In the genomic region with DNA sequence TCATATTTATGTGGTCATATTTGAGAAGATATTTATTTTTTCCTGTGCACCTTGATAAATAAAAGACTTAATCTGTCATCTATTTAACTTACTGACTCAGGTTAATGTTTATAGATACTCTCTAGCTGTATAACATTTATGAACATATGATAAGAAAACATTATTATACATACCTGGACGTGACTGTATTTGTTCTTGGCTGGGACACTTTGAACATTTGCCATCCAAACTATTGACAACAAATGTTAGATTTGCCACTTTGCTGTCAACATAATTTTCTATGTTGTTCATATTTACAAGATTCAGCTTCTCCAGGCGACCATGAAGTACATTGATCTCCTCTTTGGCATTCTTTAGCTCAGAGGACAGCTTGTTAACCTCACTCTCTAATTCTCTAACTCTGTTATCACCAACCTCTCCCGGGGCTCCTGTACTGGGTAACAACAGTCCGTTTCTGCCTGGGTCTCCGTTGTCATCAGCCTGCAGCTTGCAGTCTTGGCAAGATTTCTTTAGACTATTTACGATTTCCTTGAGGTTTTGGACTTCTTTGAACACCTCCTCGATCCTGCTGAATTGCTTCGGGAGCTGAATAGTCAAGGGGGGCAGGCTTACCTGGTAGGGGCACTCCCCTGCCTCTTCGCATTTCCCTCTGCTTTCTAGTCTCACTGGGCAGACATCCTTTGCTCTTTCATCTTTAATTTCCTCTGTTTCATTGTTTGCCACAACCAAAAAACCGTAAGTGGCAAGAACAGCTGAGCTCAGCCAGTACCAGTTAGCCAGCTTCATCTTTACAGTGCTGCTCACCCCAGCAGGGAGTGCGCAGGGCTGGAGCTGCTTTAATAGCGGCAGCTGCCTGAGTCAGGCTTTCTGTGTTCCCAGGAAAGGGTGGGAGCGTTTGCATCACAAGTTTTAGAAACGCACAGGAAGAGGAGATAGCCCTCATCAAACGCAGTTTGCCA, we compare ENCODE assay signal across 8 cellular contexts.
A peak's percentile ranks its signal among the peaks of the same experiment; 100 is the strongest.
DNase-seq lines count a peak whose midpoint lies in the region; ATAC-seq and TF ChIP-seq lines count a peak whose summit lies in the region.

A gene with protein sequence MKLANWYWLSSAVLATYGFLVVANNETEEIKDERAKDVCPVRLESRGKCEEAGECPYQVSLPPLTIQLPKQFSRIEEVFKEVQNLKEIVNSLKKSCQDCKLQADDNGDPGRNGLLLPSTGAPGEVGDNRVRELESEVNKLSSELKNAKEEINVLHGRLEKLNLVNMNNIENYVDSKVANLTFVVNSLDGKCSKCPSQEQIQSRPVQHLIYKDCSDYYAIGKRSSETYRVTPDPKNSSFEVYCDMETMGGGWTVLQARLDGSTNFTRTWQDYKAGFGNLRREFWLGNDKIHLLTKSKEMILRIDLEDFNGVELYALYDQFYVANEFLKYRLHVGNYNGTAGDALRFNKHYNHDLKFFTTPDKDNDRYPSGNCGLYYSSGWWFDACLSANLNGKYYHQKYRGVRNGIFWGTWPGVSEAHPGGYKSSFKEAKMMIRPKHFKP (minus strand): TSS at position 812 of the 959 bp plus-strand sequence. CDS start 26 bp downstream, at position 786.

- H3K4me2 ChIP-seq in OCI-LY1 (ENCODE audit: low read length), result peak within 1 kb of the TSS; percentile 50

- H3K9ac ChIP-seq in OCI-LY1 (ENCODE audit: low read length), result peak within 1 kb of the TSS; percentile 36

- peak within 1 kb of the TSS; percentile 14; the same call in 1 of the 2 replicates for H2AFZ ChIP-seq in OCI-LY1 (ENCODE audit: low read length)

- H3K79me2 ChIP-seq in OCI-LY1 (ENCODE audit: insufficient read depth, low read length), result no peaks in the 10 kb centered on the region

- no peaks in the 10 kb centered on the region for H4K20me1 ChIP-seq in OCI-LY1 (ENCODE audit: insufficient read depth, low read length)

- TF ChIP-seq CTCF in OCI-LY1 (IDR thresholded peaks at IDR 0.05; ENCODE audit: low read length) (no peak), astrocyte of the spinal cord (IDR thresholded peaks at IDR 0.05; ENCODE audit: low read depth, low read length) (no peak)

- in situ Hi-C loops in astrocyte of the spinal cord (cut with HindIII; ENCODE audit: low sequenced_read_pairs), result no loop called here

- peak; percentile 29 for ATAC-seq in GM21423 (IDR thresholded peaks at IDR 0.05; ENCODE audit: unreplicated experiment)
- no peak for ATAC-seq in HG02610 (IDR thresholded peaks at IDR 0.05; ENCODE audit: unreplicated experiment)

- DNase-seq in astrocyte of the spinal cord (ENCODE audit: low read depth, low spot score) (peak; percentile 72), SIG-M5 treated with dmso at 0.1 percent for 504 hours (lab: John Stamatoyannopoulos, UW; ENCODE audit: unreplicated experiment) (no peak), NCI-H1436 (lab: John Stamatoyannopoulos, UW) (no peak)

- H3K27me3 ChIP-seq in OCI-LY1 (ENCODE audit: insufficient read depth, low read length), result no peaks in the 10 kb centered on the region

- H3F3A ChIP-seq in OCI-LY1 (ENCODE audit: insufficient read depth, low read length), result no peaks in the 10 kb centered on the region; the same call in 1 of the 2 replicates

- H3K36me3 ChIP-seq in OCI-LY1 (ENCODE audit: insufficient read depth, low read length), result no peaks in the 10 kb centered on the region

- H3K27ac ChIP-seq in OCI-LY1 (ENCODE audit: low read depth, low read length, poor library complexity, severe bottlenecking), result peak within 1 kb of the TSS; percentile 55
- H3K27ac ChIP-seq in skin epidermis, result peak within 1 kb of the TSS in 20 of 21 experiments; percentile 18 to 91 (median 77)

- H3K4me1 ChIP-seq in OCI-LY1 (ENCODE audit: insufficient read depth, low read length, severe bottlenecking), result peaks cover 36% of the 10 kb centered on the region

- H3K4me3 ChIP-seq in OCI-LY1 (ENCODE audit: low read depth, low read length, poor library complexity, severe bottlenecking), result peak within 1 kb of the TSS; percentile 45
- peak within 1 kb of the TSS; percentile 23 for H3K4me3 ChIP-seq in astrocyte of the spinal cord (ENCODE audit: low read depth, low read length)
- H3K4me3 ChIP-seq in iPS-18c (ENCODE audit: insufficient read depth, low read depth, low read length), result peak within 1 kb of the TSS; percentile 29; the same call in 1 of the 2 replicates
- H3K4me3 ChIP-seq in skin epidermis, result peak within 1 kb of the TSS; percentile 12 to 48 (median 33)

- H3K9me3 ChIP-seq in OCI-LY1 (ENCODE audit: low read length), result no peaks in the 10 kb centered on the region
- H3K9me3 ChIP-seq in iPS-18c (ENCODE audit: control insufficient read depth, insufficient read depth, low read length), result no peaks in the 10 kb centered on the region

- H3K9me2 ChIP-seq in OCI-LY1 (ENCODE audit: low read depth, low read length), result no peaks in the 10 kb centered on the region
